ENCODE assay signal across 1 cellular context in genomic region chr7:36611703-36612102, GRCh38.
TF ChIP-seq lines count a peak whose summit lies in the region.

No MANE protein-coding gene starts in this region.

TF ChIP-seq in GM23338, 12 proteins besides CTCF, POLR2A, EP300 and RAD21 (continued from another document):
- TF ChIP-seq REST (IDR thresholded peaks at IDR 0.05; ENCODE audit: unreplicated experiment) (no peak), CREB1 (CRISPR knock-in tag; IDR thresholded peaks at IDR 0.05; ENCODE audit: low read depth) (no peak)
